Comparison of ENCODE assay signal across 16 cellular contexts in genomic region chr3:12853803-12854202, GRCh38.
"Had no signal": no experiment of that assay in that cellular context is flagged by ENCODE, and none has a peak within 500 bp of the region (broad histone marks: within the 10 kb centered on the region; RNA-seq: fewer than 3 reads in every experiment).

No MANE protein-coding gene starts in this region.

- H3K36me3 ChIP-seq: heart right ventricle, WERI-Rb-1 had no signal

- H3K27me3 ChIP-seq: heart right ventricle had no signal

- H3K4me1 ChIP-seq: heart right ventricle had no signal

- FAIRE-seq: endometrium, kidney, TTC549 had no signal

- H3K27ac ChIP-seq: heart right ventricle, WERI-Rb-1 had no signal

- H3K9me3 ChIP-seq: heart right ventricle had no signal

- ATAC-seq: natural killer cell had no signal

- DNase-seq: activated CD4-positive, alpha-beta T cell treated with anti-CD3 and anti-CD28 coated beads, Interleukin-2, amount 10 ng/mL, durations not matched to agents 7 days and 5 days; activated CD4-positive, CD25-positive, alpha-beta regulatory T cell treated with anti-CD3 and anti-CD28 coated beads, Interleukin-2, amount 50 U/mL, for 72 hours; activated gamma-delta T cell treated with Interleukin-2 at 50 U/mL for 16 hours; activated T-cell treated with anti-CD3 and anti-CD28 coated beads, Interleukin-2, amount 50 U/mL, for 1 hour; aorta; effector CD4-positive, alpha-beta T cell; heart right ventricle; kidney; natural killer cell; stimulated activated CD4-positive, alpha-beta T cell treated with anti-CD3 and anti-CD28 coated beads, Interleukin-2, amount 100 ng/mL, for 48 hours; stimulated activated CD8-positive, alpha-beta memory T cell treated with anti-CD3 and anti-CD28 coated beads, Interleukin-4, amount 100 ng/mL, for 48 hours; stimulated activated naive CD4-positive, alpha-beta T cell; WERI-Rb-1 had no signal

- H3K4me3 ChIP-seq: heart right ventricle, lung had no signal
